Comparison of ENCODE assay signal across 1 cellular context in genomic region chr3:71076361-71076997, GRCh38.
TF ChIP-seq lines count a peak whose summit lies in the region.

No MANE protein-coding gene starts in this region.

TF ChIP-seq in GM23338, 12 proteins besides CTCF, POLR2A, EP300 and RAD21 (continued from another document):
- no peak for TF ChIP-seq EZH2phosphoT487 (IDR thresholded peaks at IDR 0.05; ENCODE audit: unreplicated experiment)
- no peak for TF ChIP-seq NANOG (IDR thresholded peaks at IDR 0.05; ENCODE audit: borderline replicate concordance)
- TF ChIP-seq POLR2AphosphoS5 (IDR thresholded peaks at IDR 0.05; ENCODE audit: low read depth): no peak
- TF ChIP-seq ZNF114 (CRISPR knock-in tag; IDR thresholded peaks at IDR 0.05): no peak
- no peak for TF ChIP-seq REST (IDR thresholded peaks at IDR 0.05; ENCODE audit: unreplicated experiment)
- TF ChIP-seq EZH2 (IDR thresholded peaks at IDR 0.05; ENCODE audit: low read depth, unreplicated experiment): no peak
- no peak for TF ChIP-seq STAT1 (IDR thresholded peaks at IDR 0.05; ENCODE audit: unreplicated experiment)
- no peak for TF ChIP-seq JUNB (IDR thresholded peaks at IDR 0.05; ENCODE audit: unreplicated experiment)
